In the genomic region with DNA sequence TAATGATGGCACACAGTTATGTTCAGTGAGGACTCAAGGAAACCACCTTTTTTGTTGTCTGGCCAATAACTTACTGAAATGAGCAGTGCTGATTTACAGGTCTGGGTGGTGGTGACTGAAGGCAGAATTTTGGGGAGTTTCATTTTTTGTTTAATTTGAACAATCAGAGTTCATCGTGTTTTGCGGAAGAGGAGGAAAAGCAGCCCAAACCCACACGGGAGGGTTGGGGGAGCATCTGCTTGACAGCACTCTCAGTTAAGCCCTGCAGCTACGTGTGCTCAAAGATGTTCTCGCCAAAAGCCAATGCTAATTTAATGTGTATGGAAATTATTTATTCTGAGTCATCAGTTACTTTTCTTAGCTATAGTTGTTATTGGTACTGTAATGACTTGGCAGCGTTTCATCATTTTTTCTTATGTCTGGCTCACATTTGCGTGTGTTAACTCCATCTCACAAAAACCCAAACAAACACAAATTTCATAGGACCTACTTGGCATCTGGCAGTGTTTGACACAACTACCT, we compare ENCODE assay signal across 9 cellular contexts.
DNase-seq lines count a peak whose midpoint lies in the region; ATAC-seq, FAIRE-seq and TF ChIP-seq lines count a peak whose summit lies in the region.
"Had no signal": no experiment of that assay in that cellular context is flagged by ENCODE, and none has a peak within 500 bp of the region (broad histone marks: within the 10 kb centered on the region; RNA-seq: fewer than 3 reads in every experiment).

No MANE protein-coding gene starts in this region.

- no peaks in the 10 kb centered on the region for H3K27me3 ChIP-seq in Peyer's patch

- H3K27me3 Mint-ChIP-seq in HFFc6 (ENCODE audit: insufficient read depth) (peaks cover 2% of the 10 kb centered on the region; the same call in 1 of the 2 replicates), osteocyte (ENCODE audit: unreplicated experiment) (no peaks in the 10 kb centered on the region), T-cell (no peaks in the 10 kb centered on the region)
- H3K27me3 Mint-ChIP-seq in activated naive CD8-positive, alpha-beta T cell treated with anti-CD3 and anti-CD28 coated beads, Interleukin-2, amount 50 U/mL, for 24 hours = no peaks in the 10 kb centered on the region

- POLR2A ChIA-PET in T-cell (lab: Charles Lee) = interaction anchor here in 1 of 2 donors (0.6 kb wide), 1 partner anchor 68 kb away, joined by 3 read pairs; no protein-coding TSS in a partner anchor

- H3K4me3 ChIP-seq in Peyer's patch = no peak overlapping the region

- no peaks in the 10 kb centered on the region for H3K9me3 Mint-ChIP-seq in HFFc6
- no peaks in the 10 kb centered on the region for H3K9me3 Mint-ChIP-seq in activated naive CD8-positive, alpha-beta T cell treated with anti-CD3 and anti-CD28 coated beads, Interleukin-2, amount 50 U/mL, for 24 hours
- no peaks in the 10 kb centered on the region for H3K9me3 Mint-ChIP-seq in osteocyte (ENCODE audit: unreplicated experiment)
- no peaks in the 10 kb centered on the region for H3K9me3 Mint-ChIP-seq in T-cell

- no peaks in the 10 kb centered on the region for H3K36me3 Mint-ChIP-seq in HFFc6 (ENCODE audit: low read depth)
- no peaks in the 10 kb centered on the region for H3K36me3 Mint-ChIP-seq in activated naive CD8-positive, alpha-beta T cell treated with anti-CD3 and anti-CD28 coated beads, Interleukin-2, amount 50 U/mL, for 24 hours (ENCODE audit: low read depth)
- no peaks in the 10 kb centered on the region for H3K36me3 Mint-ChIP-seq in osteocyte (ENCODE audit: unreplicated experiment)
- H3K36me3 Mint-ChIP-seq in T-cell = no peaks in the 10 kb centered on the region

- H3K36me3 ChIP-seq in Peyer's patch = no peaks in the 10 kb centered on the region

- H3K4me1 Mint-ChIP-seq in HFFc6 (ENCODE audit: low read depth) (peaks cover 47% of the 10 kb centered on the region), osteocyte (ENCODE audit: unreplicated experiment) (peaks cover 25% of the 10 kb centered on the region), T-cell (peaks cover under 1 to 18% (median 13%) of the 10 kb centered on the region in 3 donors)
- peaks cover 26% of the 10 kb centered on the region for H3K4me1 Mint-ChIP-seq in activated naive CD8-positive, alpha-beta T cell treated with anti-CD3 and anti-CD28 coated beads, Interleukin-2, amount 50 U/mL, for 24 hours

- no peak for FAIRE-seq in HTR-8/SVneo (lab: Jason Lieb, UNC)

- H3K4me1 ChIP-seq in Peyer's patch = no peaks in the 10 kb centered on the region

- no peaks in the 10 kb centered on the region for H3K9me3 ChIP-seq in Peyer's patch

- DNase-seq in EH (ENCODE audit: low read depth) (peak; percentile 95), HFFc6 (peak; percentile 82), osteocyte (ENCODE audit: extremely low spot score, unreplicated experiment) (no peak), T-cell (no peak), Peyer's patch (no peak), NCI-H345 (lab: John Stamatoyannopoulos, UW) (no peak), HTR-8/SVneo (ENCODE audit: insufficient read length, low spot score) (no peak)
- peak; percentile 16 for DNase-seq in activated naive CD8-positive, alpha-beta T cell treated with anti-CD3 and anti-CD28 coated beads, Interleukin-2, amount 50 U/mL, for 24 hours
- DNase-seq: RPMI8226 had no signal

- ATAC-seq in activated naive CD8-positive, alpha-beta T cell treated with anti-CD3 and anti-CD28 coated beads, Interleukin-2, amount 50 U/mL, for 24 hours = peak; percentile 70
- no peak for ATAC-seq in T-cell (replicated peaks in 1 of 4)

- no peak overlapping the region for H3K27ac ChIP-seq in Peyer's patch

- H3K27ac Mint-ChIP-seq in HFFc6 (peak overlapping the region; percentile 64), osteocyte (ENCODE audit: unreplicated experiment) (peak overlapping the region; percentile 40), T-cell (no peak overlapping the region)
- peak overlapping the region; percentile 79 for H3K27ac Mint-ChIP-seq in activated naive CD8-positive, alpha-beta T cell treated with anti-CD3 and anti-CD28 coated beads, Interleukin-2, amount 50 U/mL, for 24 hours

- no peak for TF ChIP-seq POLR2A in Peyer's patch (IDR thresholded peaks at IDR 0.05)

- H3K4me3 Mint-ChIP-seq in HFFc6 (peak overlapping the region; percentile 71), osteocyte (ENCODE audit: unreplicated experiment) (no peak overlapping the region), T-cell (no peak overlapping the region)
- H3K4me3 Mint-ChIP-seq in activated naive CD8-positive, alpha-beta T cell treated with anti-CD3 and anti-CD28 coated beads, Interleukin-2, amount 50 U/mL, for 24 hours = peak overlapping the region; percentile 30

- CTCF ChIA-PET in T-cell (lab: Charles Lee) = no interaction called here

- TF ChIP-seq CTCF in HFFc6 (IDR thresholded peaks at IDR 0.05) (no peak), osteocyte (IDR thresholded peaks at IDR 0.05) (no peak), Peyer's patch (IDR thresholded peaks at IDR 0.05) (no peak)

Comparison
In these comparisons a context has a peak if more than half of its experiments do, and no peak if none do; other contexts are left out.
1. DNase-seq: peak in EH (single experiment), HFFc6 (single experiment) and activated naive CD8-positive, alpha-beta T cell treated with anti-CD3 and anti-CD28 coated beads, Interleukin-2, amount 50 U/mL, for 24 hours (single experiment); none in osteocyte (single experiment), T-cell (0 of 34), Peyer's patch (0 of 3), NCI-H345 (single experiment) and HTR-8/SVneo (single experiment).
2. H3K27ac Mint-ChIP-seq: peak in HFFc6 (single experiment), activated naive CD8-positive, alpha-beta T cell treated with anti-CD3 and anti-CD28 coated beads, Interleukin-2, amount 50 U/mL, for 24 hours (single experiment) and osteocyte (single experiment); none in T-cell (0 of 2).
3. H3K4me3 Mint-ChIP-seq: peak in HFFc6 (single experiment) and activated naive CD8-positive, alpha-beta T cell treated with anti-CD3 and anti-CD28 coated beads, Interleukin-2, amount 50 U/mL, for 24 hours (single experiment); none in osteocyte (single experiment) and T-cell (0 of 3).